31 cellular contexts compared by ENCODE assay signal in genomic region chr6:124722479-124722878, GRCh38.
"Had no signal": no experiment of that assay in that cellular context is flagged by ENCODE, and none has a peak within 500 bp of the region (broad histone marks: within the 10 kb centered on the region; RNA-seq: fewer than 3 reads in every experiment).

No MANE protein-coding gene starts in this region.

- H3K27ac ChIP-seq: left ventricle myocardium inferior, pancreas, prostate gland, skin epidermis, stomach, testis, thyroid gland, transverse colon, upper lobe of left lung, vagina had no signal

- ATAC-seq: left colon; natural killer cell; pancreas; right cardiac atrium; sciatic nerve; stimulated activated naive B cell treated with anti-CD40 and anti-IgM and Interleukin-4, amounts not matched to agents 10 μg/mL and 1 μg/mL and 100 μg/mL, for 72 hours; stimulated activated naive CD8-positive, alpha-beta T cell treated with anti-CD3 and anti-CD28 coated beads, Interleukin-15, Interleukin-2, amounts not matched to agents 100 U/mL and 50 U/mL, for 24 hours had no signal

- H3K27me3 ChIP-seq: pancreas, stomach, testis, thyroid gland, transverse colon, upper lobe of left lung, vagina had no signal

- H3K4me3 ChIP-seq: left ventricle myocardium inferior, lung, pancreas, prostate gland, skin epidermis, stomach, testis, thyroid gland, transverse colon, upper lobe of left lung, vagina had no signal

- H3K4me3 Mint-ChIP-seq: immature natural killer cell; mesothelial cell of epicardium; naive B cell; natural killer cell; stimulated activated naive B cell treated with anti-CD40 and anti-IgM and Interleukin-4, amounts not matched to agents 10 μg/mL and 1 μg/mL and 100 μg/mL, for 72 hours had no signal

- FAIRE-seq: islet of Langerhans, kidney, pancreas had no signal

- H3K36me3 Mint-ChIP-seq: immature natural killer cell; mesothelial cell of epicardium; naive B cell; natural killer cell; stimulated activated naive B cell treated with anti-CD40 and anti-IgM and Interleukin-4, amounts not matched to agents 10 μg/mL and 1 μg/mL and 100 μg/mL, for 72 hours had no signal

- H3K9me3 ChIP-seq: left ventricle myocardium inferior, pancreas, prostate gland, testis, thyroid gland, transverse colon, upper lobe of left lung, vagina had no signal

- H3K27ac Mint-ChIP-seq: immature natural killer cell; mesothelial cell of epicardium; naive B cell; natural killer cell; stimulated activated naive B cell treated with anti-CD40 and anti-IgM and Interleukin-4, amounts not matched to agents 10 μg/mL and 1 μg/mL and 100 μg/mL, for 72 hours had no signal

- H3K4me1 ChIP-seq: left ventricle myocardium inferior, pancreas, prostate gland, stomach, testis, thyroid gland, transverse colon, upper lobe of left lung, vagina had no signal

- H3K4me1 Mint-ChIP-seq: immature natural killer cell; mesothelial cell of epicardium; naive B cell; natural killer cell; stimulated activated naive B cell treated with anti-CD40 and anti-IgM and Interleukin-4, amounts not matched to agents 10 μg/mL and 1 μg/mL and 100 μg/mL, for 72 hours had no signal

- H3K27me3 Mint-ChIP-seq: naive B cell; stimulated activated naive B cell treated with anti-CD40 and anti-IgM and Interleukin-4, amounts not matched to agents 10 μg/mL and 1 μg/mL and 100 μg/mL, for 72 hours had no signal

- DNase-seq: hippocampal formation; immature natural killer cell; kidney; left colon; left ventricle myocardium inferior; mesendoderm; naive B cell; natural killer cell; nucleus accumbens; pancreas; posterior cingulate gyrus; retina; right cardiac atrium; stimulated activated CD4-positive, alpha-beta T cell treated with anti-CD3 and anti-CD28 coated beads, Interleukin-12 subunit alpha, Interleukin-12 subunit beta, amount 100 ng/mL, for 4 hours; stimulated activated CD4-positive, alpha-beta T cell treated with anti-CD3 and anti-CD28 coated beads, Interleukin-15, amount 100 ng/mL, for 24 hours; stimulated activated CD4-positive, alpha-beta T cell treated with anti-CD3 and anti-CD28 coated beads, Interleukin-2, amount 100 ng/mL, for 24 hours; stimulated activated CD4-positive, alpha-beta T cell treated with anti-CD3 and anti-CD28 coated beads, Interleukin-4, amount 100 ng/mL, for 1 hour; stimulated activated naive B cell treated with anti-CD40 and anti-IgM and Interleukin-4, amounts not matched to agents 10 μg/mL and 1 μg/mL and 100 μg/mL, for 72 hours; stimulated activated naive CD8-positive, alpha-beta T cell treated with anti-CD3 and anti-CD28 coated beads, Interleukin-15, Interleukin-2, amounts not matched to agents 100 U/mL and 50 U/mL, for 24 hours; stomach; testis; thyroid gland; transverse colon; upper lobe of left lung had no signal

- H3K9me3 Mint-ChIP-seq: mesothelial cell of epicardium had no signal

- H3K36me3 ChIP-seq: left ventricle myocardium inferior, pancreas, prostate gland, stomach, thyroid gland, transverse colon, upper lobe of left lung, vagina had no signal
